Comparison of ENCODE assay signal across 8 cellular contexts in genomic region chr12:96906849-96907664, GRCh38. TPM values are rescaled to one million over a fixed set of nuclear protein-coding genes. Genes with fewer than 3 reads are reported as not detected.
DNase-seq lines count a peak whose midpoint lies in the region; ATAC-seq and TF ChIP-seq lines count a peak whose summit lies in the region.

A gene with protein sequence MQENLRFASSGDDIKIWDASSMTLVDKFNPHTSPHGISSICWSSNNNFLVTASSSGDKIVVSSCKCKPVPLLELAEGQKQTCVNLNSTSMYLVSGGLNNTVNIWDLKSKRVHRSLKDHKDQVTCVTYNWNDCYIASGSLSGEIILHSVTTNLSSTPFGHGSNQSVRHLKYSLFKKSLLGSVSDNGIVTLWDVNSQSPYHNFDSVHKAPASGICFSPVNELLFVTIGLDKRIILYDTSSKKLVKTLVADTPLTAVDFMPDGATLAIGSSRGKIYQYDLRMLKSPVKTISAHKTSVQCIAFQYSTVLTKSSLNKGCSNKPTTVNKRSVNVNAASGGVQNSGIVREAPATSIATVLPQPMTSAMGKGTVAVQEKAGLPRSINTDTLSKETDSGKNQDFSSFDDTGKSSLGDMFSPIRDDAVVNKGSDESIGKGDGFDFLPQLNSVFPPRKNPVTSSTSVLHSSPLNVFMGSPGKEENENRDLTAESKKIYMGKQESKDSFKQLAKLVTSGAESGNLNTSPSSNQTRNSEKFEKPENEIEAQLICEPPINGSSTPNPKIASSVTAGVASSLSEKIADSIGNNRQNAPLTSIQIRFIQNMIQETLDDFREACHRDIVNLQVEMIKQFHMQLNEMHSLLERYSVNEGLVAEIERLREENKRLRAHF (plus strand): TSS chr12:96907257. CDS start chr12:96909760, 2,503 bp downstream.

- no peak for TF ChIP-seq EP300 in suprapubic skin (IDR thresholded peaks at IDR 0.05)

- 0% methylated on average over 9 of the region's 68 CpGs for WGBS in suprapubic skin

- peak within 1 kb of the TSS; percentile 84 for H3K27ac ChIP-seq in suprapubic skin

- peak within 1 kb of the TSS; percentile 96 for H3K27ac Mint-ChIP-seq in activated naive CD4-positive, alpha-beta T cell treated with anti-CD3 and anti-CD28 coated beads, Interleukin-2, amount 50 U/mL, for 24 hours

- no peaks in the 10 kb centered on the region for H3K27me3 ChIP-seq in HAP-1 (ENCODE audit: low read depth)
- H3K27me3 ChIP-seq in suprapubic skin = no peaks in the 10 kb centered on the region

- peaks cover 6% of the 10 kb centered on the region for H3K4me1 ChIP-seq in HAP-1
- H3K4me1 ChIP-seq in suprapubic skin = peaks cover 21% of the 10 kb centered on the region

- no peak for TF ChIP-seq CTCF in omental fat pad (IDR thresholded peaks at IDR 0.05)
- TF ChIP-seq CTCF in suprapubic skin (IDR thresholded peaks at IDR 0.05) = no peak

- peak within 1 kb of the TSS; percentile 97 for H3K4me3 Mint-ChIP-seq in activated naive CD4-positive, alpha-beta T cell treated with anti-CD3 and anti-CD28 coated beads, Interleukin-2, amount 50 U/mL, for 24 hours

- peaks cover 51% of the 10 kb centered on the region for H3K4me1 Mint-ChIP-seq in activated naive CD4-positive, alpha-beta T cell treated with anti-CD3 and anti-CD28 coated beads, Interleukin-2, amount 50 U/mL, for 24 hours

- in situ Hi-C loops in HAP-1 (cut with MboI; ENCODE audit: low sequenced_read_pairs) = no loop called here

- no peaks in the 10 kb centered on the region for H3K9me3 Mint-ChIP-seq in activated naive CD4-positive, alpha-beta T cell treated with anti-CD3 and anti-CD28 coated beads, Interleukin-2, amount 50 U/mL, for 24 hours

- peaks cover 8% of the 10 kb centered on the region; the same call in 1 of the 2 replicates for H3K36me3 ChIP-seq in HAP-1 (replicated peaks)
- H3K36me3 ChIP-seq in suprapubic skin = no peaks in the 10 kb centered on the region

- TF ChIP-seq POLR2A in suprapubic skin (IDR thresholded peaks at IDR 0.05) = peak in 1 of 2 donors; percentile 73

- H3K9me3 ChIP-seq in HAP-1 (no peaks in the 10 kb centered on the region), suprapubic skin (no peaks in the 10 kb centered on the region)

- peak within 1 kb of the TSS; percentile 54 for H3K4me3 ChIP-seq in HAP-1
- peak within 1 kb of the TSS; percentile 84 for H3K4me3 ChIP-seq in suprapubic skin

- H3K36me3 Mint-ChIP-seq in activated naive CD4-positive, alpha-beta T cell treated with anti-CD3 and anti-CD28 coated beads, Interleukin-2, amount 50 U/mL, for 24 hours = no peaks in the 10 kb centered on the region

- ATAC-seq in SK-N-SH treated with all-trans-retinoic acid at 6 μM for 48 hours (peak; percentile 94), omental fat pad (ENCODE audit: low FRiP score) (peak; percentile 92)

- DNase-seq in GM04504 (ENCODE audit: low read depth) (peak; percentile 47), HAP-1 (ENCODE audit: low spot score in 2 of 2) (peak; percentile 68 to 91), M059J (ENCODE audit: low read depth) (peak; percentile 83), glomerular endothelial cell (ENCODE audit: extremely low read depth, low read depth, low spot score) (no peak), omental fat pad (ENCODE audit: low spot score) (peak; percentile 73), suprapubic skin (ENCODE audit: low spot score in 2 of 2) (peak; percentile 90 to 92)

- H3K27me3 Mint-ChIP-seq in activated naive CD4-positive, alpha-beta T cell treated with anti-CD3 and anti-CD28 coated beads, Interleukin-2, amount 50 U/mL, for 24 hours = peaks cover 3% of the 10 kb centered on the region

TF ChIP-seq in SK-N-SH treated with all-trans-retinoic acid at 6 μM for 48 hours, 23 proteins besides CTCF, POLR2A, EP300 and RAD21:
- TF ChIP-seq, protein P1, sequence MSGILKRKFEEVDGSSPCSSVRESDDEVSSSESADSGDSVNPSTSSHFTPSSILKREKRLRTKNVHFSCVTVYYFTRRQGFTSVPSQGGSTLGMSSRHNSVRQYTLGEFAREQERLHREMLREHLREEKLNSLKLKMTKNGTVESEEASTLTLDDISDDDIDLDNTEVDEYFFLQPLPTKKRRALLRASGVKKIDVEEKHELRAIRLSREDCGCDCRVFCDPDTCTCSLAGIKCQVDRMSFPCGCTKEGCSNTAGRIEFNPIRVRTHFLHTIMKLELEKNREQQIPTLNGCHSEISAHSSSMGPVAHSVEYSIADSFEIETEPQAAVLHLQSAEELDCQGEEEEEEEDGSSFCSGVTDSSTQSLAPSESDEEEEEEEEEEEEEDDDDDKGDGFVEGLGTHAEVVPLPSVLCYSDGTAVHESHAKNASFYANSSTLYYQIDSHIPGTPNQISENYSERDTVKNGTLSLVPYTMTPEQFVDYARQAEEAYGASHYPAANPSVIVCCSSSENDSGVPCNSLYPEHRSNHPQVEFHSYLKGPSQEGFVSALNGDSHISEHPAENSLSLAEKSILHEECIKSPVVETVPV (CRISPR knock-in tag; IDR thresholded peaks at IDR 0.05) = no peak
- TF ChIP-seq ZFP30 (CRISPR knock-in tag; IDR thresholded peaks at IDR 0.05) (no peak), CSDC2 (CRISPR knock-in tag; IDR thresholded peaks at IDR 0.05) (no peak)
TF ChIP-seq in SK-N-SH treated with all-trans-retinoic acid at 6 μM for 48 hours: peak in this region for 0.

RNA-seq across cellular contexts. Expression of the gene that starts here (rescaled TPM):
- total RNA-seq in M059J (2014; rRNA removed; shearing (Covaris generic)) = 45.2 and 46.7 TPM in 2 replicates
- total RNA-seq in glomerular endothelial cell (21.0 and 30.6 TPM in 2 replicates), omental fat pad (10 to 100 TPM in 3 of 4 donors, 1 to 10 TPM in 1; 8.8 to 20.8 (median 14.7) TPM), suprapubic skin (10 to 100 TPM; 11.8 to 16.3 (median 14.5) TPM)
